In the genomic region with DNA sequence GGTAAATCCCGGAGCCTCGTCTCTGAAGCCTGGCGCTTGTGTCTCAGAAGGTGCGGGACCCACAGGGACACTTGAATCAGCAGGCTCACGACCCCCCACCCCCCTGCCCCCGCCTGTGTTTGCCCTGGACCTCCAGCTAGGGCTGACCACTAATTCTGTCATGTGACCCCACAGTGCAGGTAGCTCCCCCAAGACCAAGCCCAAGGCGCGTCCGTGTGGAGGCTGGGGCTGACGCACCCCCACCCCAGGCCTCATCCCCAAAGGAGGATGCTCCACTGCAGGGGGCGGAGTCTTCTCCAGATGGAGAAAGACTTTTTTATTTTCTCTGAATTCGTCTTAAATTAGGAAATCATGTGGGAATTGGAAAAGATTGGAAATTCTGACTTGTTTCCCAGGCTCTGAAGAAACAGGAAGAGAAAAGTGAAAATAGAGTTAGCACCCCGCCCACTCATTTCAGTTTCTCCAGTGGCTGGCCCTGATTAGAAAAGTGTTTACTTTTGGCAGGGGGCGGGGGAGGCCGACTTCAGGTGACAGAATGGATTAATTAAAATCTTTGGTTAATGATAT, we compare ENCODE assay signal across 8 cellular contexts. TPM values are rescaled to one million over a fixed set of nuclear protein-coding genes. Genes with fewer than 3 reads are reported as not detected.
DNase-seq lines count a peak whose midpoint lies in the region; ATAC-seq and TF ChIP-seq lines count a peak whose summit lies in the region.

No MANE protein-coding gene starts in this region.

- TF ChIP-seq CTCF in AG04449 (IDR thresholded peaks at IDR 0.05; ENCODE audit: insufficient read depth, low read length, missing control alignments), result no peak
- TF ChIP-seq CTCF in suprapubic skin (IDR thresholded peaks at IDR 0.05), result no peak

- no peak for TF ChIP-seq POLR2A in suprapubic skin (IDR thresholded peaks at IDR 0.05)

- no peaks in the 10 kb centered on the region for H3K27me3 Mint-ChIP-seq in activated CD4-positive, alpha-beta memory T cell treated with anti-CD3 and anti-CD28 coated beads for 36 hours

- DNase-seq in AG04449 (ENCODE audit: low read depth, low spot score) (no peak), middle frontal gyrus (ENCODE audit: extremely low spot score, low spot score) (peak; percentile 16), suprapubic skin (ENCODE audit: low spot score in 2 of 2) (peak; percentile 88 to 90)
- DNase-seq in activated CD4-positive, alpha-beta memory T cell treated with anti-CD3 and anti-CD28 coated beads for 36 hours, result peak; percentile 68

- no peaks in the 10 kb centered on the region for H3K9me3 ChIP-seq in HUES48 (ENCODE audit: control insufficient read depth, insufficient read depth, low read length)
- no peaks in the 10 kb centered on the region for H3K9me3 ChIP-seq in esophagus (ENCODE audit: control insufficient read depth in 2 of 2, insufficient read depth in 1 of 2, low read depth in 1 of 2, low read length in 1 of 2)
- H3K9me3 ChIP-seq in suprapubic skin, result no peaks in the 10 kb centered on the region

- no peak for TF ChIP-seq EP300 in suprapubic skin (IDR thresholded peaks at IDR 0.05)

- peaks cover 26% of the 10 kb centered on the region for H3K36me3 Mint-ChIP-seq in activated CD4-positive, alpha-beta memory T cell treated with anti-CD3 and anti-CD28 coated beads for 36 hours

- H3K36me3 ChIP-seq in HUES48 (ENCODE audit: control insufficient read depth, insufficient read depth, low read length) (peaks cover 26% of the 10 kb centered on the region), esophagus (ENCODE audit: control insufficient read depth in 2 of 2, insufficient read depth in 2 of 2, low read length in 1 of 2) (peaks cover 14 to 15% of the 10 kb centered on the region in 2 donors), suprapubic skin (peaks cover 30% of the 10 kb centered on the region)

- H3K4me1 ChIP-seq in HUES48 (ENCODE audit: control insufficient read depth, insufficient read depth, low read length), result 0 out of 2 replicates have a peak, but pooled peaks cover 3% of the 10 kb centered on the region
- peaks cover 6% of the 10 kb centered on the region in 2 donors for H3K4me1 ChIP-seq in esophagus (ENCODE audit: control insufficient read depth in 2 of 2, insufficient read depth in 2 of 2, low read length in 1 of 2)
- H3K4me1 ChIP-seq in suprapubic skin, result peaks cover 42% of the 10 kb centered on the region

- ATAC-seq in GM18511 (IDR thresholded peaks at IDR 0.05; ENCODE audit: unreplicated experiment) (peak; percentile 36), GM18873 (IDR thresholded peaks at IDR 0.05; ENCODE audit: low FRiP score, unreplicated experiment) (no peak)

- POLR2A ChIA-PET in AG04449 (lab: Yijun Ruan, JAX), result interaction anchor here (0.6 to 4.0 kb wide), 7 partner anchors 11 to 387 kb away, joined by 3 to 24 read pairs (median 4); a partner anchor contains a TSS
- POLR2A ChIA-PET in activated CD4-positive, alpha-beta memory T cell treated with anti-CD3 and anti-CD28 coated beads for 36 hours (lab: Charles Lee), result interaction anchor here (0.6 to 2.4 kb wide), 9 partner anchors 11 to 1576 kb away, joined by 3 to 28 read pairs (median 5); a partner anchor contains a TSS

- H3K27ac Mint-ChIP-seq in activated CD4-positive, alpha-beta memory T cell treated with anti-CD3 and anti-CD28 coated beads for 36 hours, result peak overlapping the region; percentile 95

- H3K4me3 Mint-ChIP-seq in activated CD4-positive, alpha-beta memory T cell treated with anti-CD3 and anti-CD28 coated beads for 36 hours, result peak overlapping the region; percentile 82

- H3K4me1 Mint-ChIP-seq in activated CD4-positive, alpha-beta memory T cell treated with anti-CD3 and anti-CD28 coated beads for 36 hours (ENCODE audit: low read depth), result peaks cover 34% of the 10 kb centered on the region

- H3K4me3 ChIP-seq in AG04449 (ENCODE audit: low read depth, low read length) (peak overlapping the region; percentile 97), HUES48 (ENCODE audit: low read depth, low read length) (peak overlapping the region; percentile 90), esophagus (ENCODE audit: low read depth in 1 of 2, low read length in 2 of 2) (peak overlapping the region; percentile 67 to 93), suprapubic skin (peak overlapping the region; percentile 94)

- peak overlapping the region; percentile 98 for H3K27ac ChIP-seq in HUES48 (ENCODE audit: low read depth, low read length)
- H3K27ac ChIP-seq in esophagus (ENCODE audit: low read depth in 2 of 2, low read length in 1 of 2), result peak overlapping the region; percentile 99 to 100
- H3K27ac ChIP-seq in suprapubic skin, result peak overlapping the region; percentile 94

- H3K9ac ChIP-seq in HUES48 (ENCODE audit: low read depth, low read length), result peak overlapping the region; percentile 80

- intact Hi-C loops in activated CD4-positive, alpha-beta memory T cell treated with anti-CD3 and anti-CD28 coated beads for 36 hours (cut with micrococcal nuclease), result loop anchor here (1.0 to 2.0 kb wide), 4 partner anchors 10 to 281 kb away; a partner anchor contains a TSS

- H3K27me3 ChIP-seq in HUES48 (ENCODE audit: control insufficient read depth, insufficient read depth, low read length) (no peaks in the 10 kb centered on the region), esophagus (ENCODE audit: control insufficient read depth in 1 of 2, insufficient read depth in 2 of 2, low read length in 2 of 2) (no peaks in the 10 kb centered on the region), suprapubic skin (no peaks in the 10 kb centered on the region)

- WGBS in esophagus, 2 donors, result 1% methylated on average over 14 to 15 of the region's 15 CpGs
- under 1% methylated on average over 9 of the region's 15 CpGs for WGBS in suprapubic skin

- CTCF ChIA-PET in AG04449 (lab: Yijun Ruan, JAX), result interaction anchor here (0.9 to 2.2 kb wide), 8 partner anchors 13 to 325 kb away, joined by 3 to 10 read pairs (median 4); a partner anchor contains a TSS
- CTCF ChIA-PET in activated CD4-positive, alpha-beta memory T cell treated with anti-CD3 and anti-CD28 coated beads for 36 hours (lab: Charles Lee), result interaction anchor here (0.9 to 1.6 kb wide), 10 partner anchors 9 to 227 kb away, joined by 3 to 8 read pairs (median 4); a partner anchor contains a TSS

- no peaks in the 10 kb centered on the region for H3K9me3 Mint-ChIP-seq in activated CD4-positive, alpha-beta memory T cell treated with anti-CD3 and anti-CD28 coated beads for 36 hours

RNA-seq across cellular contexts. Expression of a gene that starts 1.0 kb away (rescaled TPM):
- total RNA-seq in activated CD4-positive, alpha-beta memory T cell treated with anti-CD3 and anti-CD28 coated beads for 36 hours, result 10 to 100 TPM; 74.9 to 76.5 TPM
- 10 to 100 TPM; 39.6 to 40.0 TPM for polyA plus RNA-seq in esophagus
- 100 to 1,000 TPM in 2 of 4 donors, 10 to 100 TPM in 2; 71.7 to 111 (median 93.5) TPM for total RNA-seq in suprapubic skin

RNA-seq across cellular contexts. Expression of a gene that starts 25.8 kb away (rescaled TPM):
- total RNA-seq in activated CD4-positive, alpha-beta memory T cell treated with anti-CD3 and anti-CD28 coated beads for 36 hours, result 100 to 1,000 TPM; 163 to 167 TPM
- polyA plus RNA-seq in esophagus, result 10 to 100 TPM; 22.8 to 32.5 TPM
- 10 to 100 TPM; 14.9 to 21.6 (median 19.0) TPM for total RNA-seq in suprapubic skin

RNA-seq across cellular contexts. Expression of a gene that starts 48.1 kb away (rescaled TPM):
- 10 to 100 TPM; 29.8 to 32.1 TPM for total RNA-seq in activated CD4-positive, alpha-beta memory T cell treated with anti-CD3 and anti-CD28 coated beads for 36 hours
- 10 to 100 TPM; 15.0 to 16.1 TPM for polyA plus RNA-seq in esophagus
- total RNA-seq in suprapubic skin, result 10 to 100 TPM; 38.5 to 59.3 (median 43.6) TPM

RNA-seq across cellular contexts. Expression of a gene that starts 48.3 kb away (rescaled TPM):
- 10 to 100 TPM; 55.9 to 61.6 TPM for total RNA-seq in activated CD4-positive, alpha-beta memory T cell treated with anti-CD3 and anti-CD28 coated beads for 36 hours
- 10 to 100 TPM; 55.6 to 60.3 TPM for polyA plus RNA-seq in esophagus
- total RNA-seq in suprapubic skin, result 100 to 1,000 TPM in 1 of 4 donors, 10 to 100 TPM in 3; 69.8 to 103 (median 77.5) TPM

RNA-seq across cellular contexts. Expression of a gene that starts 49.7 kb away (rescaled TPM):
- total RNA-seq in activated CD4-positive, alpha-beta memory T cell treated with anti-CD3 and anti-CD28 coated beads for 36 hours, result 10 to 100 TPM; 56.7 to 62.6 TPM
- polyA plus RNA-seq in esophagus, result 10 to 100 TPM; 25.7 to 35.2 TPM
- total RNA-seq in suprapubic skin, result 10 to 100 TPM; 29.2 to 45.5 (median 37.0) TPM

Comparison
In these comparisons a context has a peak if more than half of its experiments do, and no peak if none do; other contexts are left out.
1. RNA of a gene that starts 25.8 kb away (total RNA-seq): 163 to 167 TPM in activated CD4-positive, alpha-beta memory T cell treated with anti-CD3 and anti-CD28 coated beads for 36 hours; 14.9 to 21.6 TPM in suprapubic skin; every median in the first group is over 4 times any median in the second.
2. Peak in every context shown above with its lines, with median percentiles within 50 percentile points of each other: H3K4me3 ChIP-seq and H3K27ac ChIP-seq.